ENCODE assay signal across 8 cellular contexts in genomic region chr12:8950287-8950574, GRCh38. TPM values are rescaled to one million over a fixed set of nuclear protein-coding genes. Genes with fewer than 3 reads are reported as not detected.
A peak's percentile ranks its signal among the peaks of the same experiment; 100 is the strongest.
DNase-seq lines count a peak whose midpoint lies in the region; ATAC-seq, FAIRE-seq and TF ChIP-seq lines count a peak whose summit lies in the region.

No MANE protein-coding gene starts in this region.

- H3K27me3 ChIP-seq in H1 (replicated peaks in 1 of 4; ENCODE audit: control insufficient read depth in 3 of 4, extremely low read depth in 1 of 4, insufficient read depth in 3 of 4, low read length in 3 of 4), result no peaks in the 10 kb centered on the region

- no peak for TF ChIP-seq RAD21 in H1 (IDR thresholded peaks at IDR 0.05 in 1 of 2, conservative IDR thresholded peaks at IDR 0.05 in 1 of 2; ENCODE audit: low read depth in 2 of 2, low read length in 2 of 2)

- CTCF ChIA-PET in H1 (lab: Charles Lee; ENCODE audit: partially characterized antibody), result interaction anchor here (0.8 to 12.2 kb wide), 4 partner anchors 11 to 100 kb away, joined by 3 to 119 read pairs (median 6); no protein-coding TSS in a partner anchor

- H3K79me2 ChIP-seq in H1 (ENCODE audit: control insufficient read depth in 1 of 2, insufficient read depth in 2 of 2, low read length in 2 of 2), result peaks cover 5 to 49% of the 10 kb centered on the region in 2 experiments

- H2AFZ ChIP-seq in H1 (ENCODE audit: low read length), result peak overlapping the region; percentile 62

- WGBS in H1 (ENCODE audit: extremely low coverage in 1 of 2, insufficient coverage in 1 of 2, insufficient read length in 1 of 2, insufficient replicate concordance in 2 of 2, low coverage in 1 of 2, low lambda C conversion rate in 2 of 2, missing lambda C conversion rate in 1 of 2), 2 experiments, result 3% methylated on average over 7 of the region's 7 CpGs; no CpG with 5 or more reads in 1 of the 2 experiments

- TF ChIP-seq EP300 in H1 (IDR thresholded peaks at IDR 0.05; ENCODE audit: borderline replicate concordance in 1 of 2, low read depth in 2 of 2, low read length in 2 of 2), result no peak

- no peak overlapping the region for H2BK20ac ChIP-seq in H1 (ENCODE audit: low read length)

- H3K9me3 ChIP-seq in H1 (ENCODE audit: insufficient read depth in 2 of 2, low read depth in 1 of 2, low read length in 1 of 2), result no peaks in the 10 kb centered on the region

- no peak overlapping the region for H3K23ac ChIP-seq in H1 (ENCODE audit: insufficient read length)

- no peak overlapping the region for H2BK15ac ChIP-seq in H1 (ENCODE audit: low read length)

- peak overlapping the region; percentile 8 for H3K56ac ChIP-seq in H1 (replicated peaks; ENCODE audit: insufficient read length, low read depth, low read length)

- no peak overlapping the region for H3K14ac ChIP-seq in H1 (ENCODE audit: insufficient read length)

- H3K4me3 ChIP-seq in H1 (ENCODE audit: extremely low read depth in 1 of 4, insufficient read depth in 2 of 4, low read depth in 3 of 4, low read length in 4 of 4), result peak overlapping the region; percentile 61 to 93 (median 90)

- no peak overlapping the region for H2BK5ac ChIP-seq in H1 (ENCODE audit: low read depth, low read length)

- peak overlapping the region; percentile 86 for H3K27ac ChIP-seq in C4-2B
- H3K27ac ChIP-seq in H1 (ENCODE audit: low read depth, low read length), result 0 out of 2 replicates have a peak overlapping the region, but pooled peaks have one; percentile 97

- no peak overlapping the region for H2AK5ac ChIP-seq in H1 (ENCODE audit: low read depth, low read length)

- DNase-seq in NOMO-1 treated with dmso at 0.1 percent for 144 hours (lab: John Stamatoyannopoulos, UW; ENCODE audit: unreplicated experiment), result peak; percentile 81
- DNase-seq in H1 (ENCODE audit: low read depth in 1 of 2, low spot score in 2 of 2), result no peak
- peak; percentile 1 for DNase-seq in non-pigmented ciliary epithelial cell (ENCODE audit: low read depth)
- DNase-seq in epidermal melanocyte (ENCODE audit: insufficient read length, low spot score), result no peak
- DNase-seq in NK-92 (lab: John Stamatoyannopoulos, UW; ENCODE audit: unreplicated experiment), result no peak

- FAIRE-seq in H1 (lab: Jason Lieb, UNC), result peak; percentile 68

- peak overlapping the region; percentile 83 to 88 for H3K4me2 ChIP-seq in H1 (ENCODE audit: insufficient read depth in 1 of 2, low read depth in 2 of 2, low read length in 2 of 2)

- no peak overlapping the region for H4K8ac ChIP-seq in H1 (ENCODE audit: extremely low read depth, insufficient read depth, low read length)

- H3K4ac ChIP-seq in H1 (replicated peaks; ENCODE audit: insufficient read length, low read depth, low read length), result no peak overlapping the region

- no peak overlapping the region; the same call in 1 of the 2 replicates for H3K18ac ChIP-seq in H1 (ENCODE audit: extremely low read depth, low read length)

- no peak overlapping the region for H4K91ac ChIP-seq in H1 (replicated peaks; ENCODE audit: insufficient read length, low read length)

- no peak overlapping the region for H2BK120ac ChIP-seq in H1 (replicated peaks; ENCODE audit: low read depth, low read length)

- no peak for TF ChIP-seq POLR2A in H1 (IDR thresholded peaks at IDR 0.05; ENCODE audit: control extremely low read depth in 1 of 2, low read depth in 2 of 2, low read length in 2 of 2)

- peaks cover 3 to 7% (median 5%) of the 10 kb centered on the region in 4 experiments; a peak in 6 of 8 replicates for H3K36me3 ChIP-seq in H1 (ENCODE audit: control insufficient read depth in 2 of 4, insufficient read depth in 4 of 4, low read length in 3 of 4)

- TF ChIP-seq CTCF in C4-2B (conservative IDR thresholded peaks at IDR 0.05) (peak; percentile 53), H1 (IDR thresholded peaks at IDR 0.05; ENCODE audit: control extremely low read depth in 1 of 3, insufficient read depth in 1 of 3, low read depth in 1 of 3, low read length in 3 of 3) (no peak)

- POLR2A ChIA-PET in H1 (lab: Charles Lee; ENCODE audit: partially characterized antibody), result interaction anchor here (0.7 to 11.5 kb wide), 10 partner anchors 8 to 269 kb away, joined by 3 to 311 read pairs (median 4); partner anchors contain the start of gene PHC1

- no peak overlapping the region for H2BK12ac ChIP-seq in H1 (ENCODE audit: low read depth, low read length)

- H3K23me2 ChIP-seq in H1 (ENCODE audit: low read depth, low read length), result no peaks in the 10 kb centered on the region

- H4K5ac ChIP-seq in H1 (ENCODE audit: insufficient read length, low read depth, low read length), result no peak overlapping the region

- H3K9ac ChIP-seq in H1 (replicated peaks in 1 of 4; ENCODE audit: extremely low read depth in 1 of 4, low read depth in 3 of 4, low read length in 3 of 4), result peak overlapping the region in 3 of 4 experiments; percentile 68 to 96 (median 94); a peak in 6 of 7 replicates

- H3K4me1 ChIP-seq in H1 (replicated peaks in 1 of 4; ENCODE audit: control insufficient read depth in 3 of 4, insufficient read depth in 4 of 4, low read length in 3 of 4), result no peaks in the 10 kb centered on the region; a peak in 1 of 7 replicates

- H4K20me1 ChIP-seq in H1 (replicated peaks in 1 of 2; ENCODE audit: control insufficient read depth in 1 of 2, insufficient read depth in 2 of 2, low read length in 2 of 2), result peaks cover 2 to 6% of the 10 kb centered on the region in 2 experiments

- ATAC-seq in GM21423 (IDR thresholded peaks at IDR 0.05; ENCODE audit: unreplicated experiment) (peak; percentile 7), GM19467 (IDR thresholded peaks at IDR 0.05; ENCODE audit: unreplicated experiment) (no peak)

- H3K79me1 ChIP-seq in H1 (ENCODE audit: low read depth, low read length), result peaks cover 12% of the 10 kb centered on the region

TF ChIP-seq in H1, 55 proteins besides CTCF, POLR2A, EP300 and RAD21 (continues in another document):
- TF ChIP-seq, protein P1, sequence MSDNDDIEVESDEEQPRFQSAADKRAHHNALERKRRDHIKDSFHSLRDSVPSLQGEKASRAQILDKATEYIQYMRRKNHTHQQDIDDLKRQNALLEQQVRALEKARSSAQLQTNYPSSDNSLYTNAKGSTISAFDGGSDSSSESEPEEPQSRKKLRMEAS (IDR thresholded peaks at IDR 0.05), result no peak
- TF ChIP-seq BACH1 (IDR thresholded peaks at IDR 0.05; ENCODE audit: low read length), result no peak
- TF ChIP-seq RBBP5 (IDR thresholded peaks at IDR 0.05; ENCODE audit: borderline replicate concordance, low read depth, low read length), result no peak
- TF ChIP-seq ZNF274 (IDR thresholded peaks at IDR 0.05; ENCODE audit: borderline replicate concordance, extremely low read depth, low read length), result no peak
- no peak for TF ChIP-seq EZH2 (IDR thresholded peaks at IDR 0.05; ENCODE audit: low read depth, low read length, severe bottlenecking)
- TF ChIP-seq SIX5 (IDR thresholded peaks at IDR 0.05; ENCODE audit: low read depth, low read length), result no peak
- TF ChIP-seq KDM5A (IDR thresholded peaks at IDR 0.05; ENCODE audit: low read length), result no peak
- TF ChIP-seq CREB1 (IDR thresholded peaks at IDR 0.05), result no peak
- no peak for TF ChIP-seq RNF2 (IDR thresholded peaks at IDR 0.05; ENCODE audit: borderline replicate concordance, low read depth, low read length, missing control alignments, poor library complexity, severe bottlenecking)
- TF ChIP-seq CHD2 (IDR thresholded peaks at IDR 0.05; ENCODE audit: low read length), result no peak
- no peak for TF ChIP-seq KDM4A (IDR thresholded peaks at IDR 0.05; ENCODE audit: low read depth, low read length, severe bottlenecking)
- TF ChIP-seq TBP (IDR thresholded peaks at IDR 0.05; ENCODE audit: low read depth, low read length), result no peak

RNA-seq across cellular contexts. Expression of gene M6PR, which starts 0.8 kb away (rescaled TPM):
- total RNA-seq in H1 (2021; fragmentation: NEBNext Ultra II Directional; extraction: Animal tissue kit (Norgen Biotek cat#: 25700)), result 106 and 115 TPM in 2 replicates
- 122 and 123 TPM in 2 replicates for polyA plus RNA-seq in H1 (2011; rRNA removed)
- 89.1 TPM for polyA plus RNA-seq in H1 (2011; cell fraction: cytosol; rRNA removed)
- 78.4 TPM for polyA plus RNA-seq in H1 (2011; cell fraction: nucleus; rRNA removed)
- polyA plus RNA-seq in H1 (2012, experiment 1 of 2), result 141 to 194 TPM (median 160 TPM) in 4 replicates
- 69.2 TPM for polyA plus RNA-seq in H1 (2012, experiment 2 of 2)
- 128 TPM for polyA plus RNA-seq in H1 (2013, experiment 1 of 2)
- polyA plus RNA-seq in H1 (2013, experiment 2 of 2), result 150 TPM
- 223 and 232 TPM in 2 replicates for polyA minus RNA-seq in H1 (2011; rRNA and poly(A)+ RNA removed)
- polyA minus RNA-seq in H1 (2011; cell fraction: cytosol; rRNA and poly(A)+ RNA removed), result 85.8 TPM
- polyA minus RNA-seq in H1 (2011; cell fraction: nucleus; rRNA and poly(A)+ RNA removed), result 65.6 TPM

RNA-seq across cellular contexts. Expression of gene PHC1, which starts 35.9 kb away (rescaled TPM):
- total RNA-seq in H1 (2021; fragmentation: NEBNext Ultra II Directional; extraction: Animal tissue kit (Norgen Biotek cat#: 25700)), result 895 and 934 TPM in 2 replicates
- 1,655 and 1,966 TPM in 2 replicates for polyA plus RNA-seq in H1 (2011; rRNA removed)
- polyA plus RNA-seq in H1 (2011; cell fraction: cytosol; rRNA removed), result 1,167 TPM
- polyA plus RNA-seq in H1 (2011; cell fraction: nucleus; rRNA removed), result 4,031 TPM
- polyA plus RNA-seq in H1 (2012, experiment 1 of 2), result 523 to 757 TPM (median 649 TPM) in 4 replicates
- 232 TPM for polyA plus RNA-seq in H1 (2012, experiment 2 of 2)
- polyA plus RNA-seq in H1 (2013, experiment 1 of 2), result 1,106 TPM
- 1,034 TPM for polyA plus RNA-seq in H1 (2013, experiment 2 of 2)
- 658 and 938 TPM in 2 replicates for polyA minus RNA-seq in H1 (2011; rRNA and poly(A)+ RNA removed)
- 651 TPM for polyA minus RNA-seq in H1 (2011; cell fraction: cytosol; rRNA and poly(A)+ RNA removed)
- 450 TPM for polyA minus RNA-seq in H1 (2011; cell fraction: nucleus; rRNA and poly(A)+ RNA removed)

RNA-seq across cellular contexts. Expression of gene KLRG1, which starts 39.1 kb away (rescaled TPM):
- 7.9 and 9.1 TPM in 2 replicates for total RNA-seq in H1 (2021; fragmentation: NEBNext Ultra II Directional; extraction: Animal tissue kit (Norgen Biotek cat#: 25700))
- 7.0 and 12.8 TPM in 2 replicates for polyA plus RNA-seq in H1 (2011; rRNA removed)
- 10.4 TPM for polyA plus RNA-seq in H1 (2011; cell fraction: cytosol; rRNA removed)
- 10.9 TPM for polyA plus RNA-seq in H1 (2011; cell fraction: nucleus; rRNA removed)
- 4.3 to 9.2 TPM (median 6.0 TPM) in 4 replicates for polyA plus RNA-seq in H1 (2012, experiment 1 of 2)
- polyA plus RNA-seq in H1 (2012, experiment 2 of 2), result 2.8 TPM
- polyA plus RNA-seq in H1 (2013, experiment 1 of 2), result 6.2 TPM
- polyA plus RNA-seq in H1 (2013, experiment 2 of 2), result 6.7 TPM
- 20.6 and 21.4 TPM in 2 replicates for polyA minus RNA-seq in H1 (2011; rRNA and poly(A)+ RNA removed)
- 15.0 TPM for polyA minus RNA-seq in H1 (2011; cell fraction: cytosol; rRNA and poly(A)+ RNA removed)
- polyA minus RNA-seq in H1 (2011; cell fraction: nucleus; rRNA and poly(A)+ RNA removed), result 38.9 TPM

Comparison
In these comparisons a context has a peak if more than half of its experiments do, and no peak if none do; other contexts are left out.
1. DNase-seq: peak in NOMO-1 treated with dmso at 0.1 percent for 144 hours (single experiment) and non-pigmented ciliary epithelial cell (single experiment); none in H1 (0 of 2), epidermal melanocyte (single experiment) and NK-92 (single experiment).